1 cellular context compared by ENCODE assay signal in genomic region chr2:102042196-102043041, GRCh38.
TF ChIP-seq lines count a peak whose summit lies in the region.

No MANE protein-coding gene starts in this region.

TF ChIP-seq in IMR-90, 13 proteins besides CTCF, POLR2A, EP300 and RAD21:
- TF ChIP-seq SMC3 (IDR thresholded peaks at IDR 0.05; ENCODE audit: low read depth, low read length) (no peak), CEBPB (IDR thresholded peaks at IDR 0.05; ENCODE audit: low read depth, low read length) (no peak), USF2 (IDR thresholded peaks at IDR 0.05; ENCODE audit: low read depth, low read length) (no peak), MAZ (IDR thresholded peaks at IDR 0.05; ENCODE audit: borderline replicate concordance, low read depth, low read length) (no peak)
